ENCODE assay signal across 9 cellular contexts in the genomic region with DNA sequence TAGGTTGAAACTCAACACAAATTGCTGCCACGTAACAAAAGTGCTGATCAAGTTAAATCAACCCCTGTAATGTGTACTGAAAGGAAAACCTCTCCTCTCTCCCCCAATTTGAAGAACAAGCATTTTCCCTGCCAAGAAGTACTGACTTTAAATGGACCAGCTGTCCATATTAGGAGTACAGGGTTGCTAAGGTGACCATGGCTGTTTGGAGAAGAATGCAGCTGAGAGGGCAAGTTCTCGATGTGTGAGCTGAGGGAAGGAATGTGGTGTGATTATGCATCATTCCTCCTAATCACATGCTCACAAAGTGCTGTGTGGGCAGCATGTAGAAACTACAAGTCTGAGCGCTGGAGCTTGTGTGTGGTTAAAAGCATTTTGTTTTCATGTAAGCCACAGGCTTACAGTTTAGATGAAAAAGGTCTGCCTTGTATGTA.
DNase-seq lines count a peak whose midpoint lies in the region; ATAC-seq and TF ChIP-seq lines count a peak whose summit lies in the region.
"Had no signal": no experiment of that assay in that cellular context is flagged by ENCODE, and none has a peak within 500 bp of the region (broad histone marks: within the 10 kb centered on the region; RNA-seq: fewer than 3 reads in every experiment).

No MANE protein-coding gene starts in this region.

- TF ChIP-seq CTCF in choroid plexus epithelial cell (conservative IDR thresholded peaks at IDR 0.05; ENCODE audit: low read depth, low read length): no peak

- H3K4me3 ChIP-seq in NT2/D1 (ENCODE audit: insufficient read length, low read depth): no peak overlapping the region
- H3K4me3 ChIP-seq in choroid plexus epithelial cell (ENCODE audit: low read depth, low read length): no peak overlapping the region

- no peaks in the 10 kb centered on the region for H3K9me3 ChIP-seq in NT2/D1 (ENCODE audit: insufficient read depth, low read length)

- no peak overlapping the region for H3K9ac ChIP-seq in NT2/D1 (ENCODE audit: insufficient read length, low read depth)

- peaks cover 7% of the 10 kb centered on the region for H3K36me3 ChIP-seq in NT2/D1 (ENCODE audit: insufficient read depth, insufficient read length, low read length)

- no peaks in the 10 kb centered on the region for H3K4me1 ChIP-seq in NT2/D1 (ENCODE audit: insufficient read depth, insufficient read length)

- no peaks in the 10 kb centered on the region for H3K27me3 ChIP-seq in NT2/D1 (ENCODE audit: insufficient read depth, insufficient read length)

- ATAC-seq in HG03039 (IDR thresholded peaks at IDR 0.05; ENCODE audit: unreplicated experiment) (peak; percentile 67), GM18858 (IDR thresholded peaks at IDR 0.05; ENCODE audit: unreplicated experiment) (no peak)

- peak; percentile 4 for DNase-seq in stimulated activated naive CD4-positive, alpha-beta T cell treated with Interleukin-2 at 50 U/mL for 16 hours (lab: John Stamatoyannopoulos, UW)
- no peak for DNase-seq in stimulated activated naive CD4-positive, alpha-beta T cell (lab: John Stamatoyannopoulos, UW)
- peak; percentile 91 for DNase-seq in NT2/D1 (ENCODE audit: low read depth, low spot score)
- peak; percentile 100 for DNase-seq in choroid plexus epithelial cell (ENCODE audit: low read depth)
- peak; percentile 97 for DNase-seq in kidney tubule cell (ENCODE audit: low spot score)
- peak; percentile 40 for DNase-seq in stimulated activated CD4-positive, alpha-beta T cell treated with anti-CD3 and anti-CD28 coated beads, Interleukin-4, amount 100 ng/mL, for 24 hours
- DNase-seq: naive thymus-derived CD8-positive, alpha-beta T cell had no signal

Comparison
In these comparisons a context has a peak if more than half of its experiments do, and no peak if none do; other contexts are left out.
1. DNase-seq: peak in stimulated activated naive CD4-positive, alpha-beta T cell treated with Interleukin-2 at 50 U/mL for 16 hours (single experiment), NT2/D1 (single experiment), choroid plexus epithelial cell (single experiment), kidney tubule cell (single experiment) and stimulated activated CD4-positive, alpha-beta T cell treated with anti-CD3 and anti-CD28 coated beads, Interleukin-4, amount 100 ng/mL, for 24 hours (single experiment); none in stimulated activated naive CD4-positive, alpha-beta T cell (0 of 6).